ENCODE assay signal across 9 cellular contexts in genomic region chr1:39142394-39143060, GRCh38.
A peak's percentile ranks its signal among the peaks of the same experiment; 100 is the strongest.
DNase-seq lines count a peak whose midpoint lies in the region; ATAC-seq, FAIRE-seq and TF ChIP-seq lines count a peak whose summit lies in the region.
"Had no signal": no experiment of that assay in that cellular context is flagged by ENCODE, and none has a peak within 500 bp of the region (broad histone marks: within the 10 kb centered on the region; RNA-seq: fewer than 3 reads in every experiment).

No MANE protein-coding gene starts in this region.

- POLR2A ChIA-PET in A549 (lab: Yijun Ruan, JAX): no interaction called here

- no peak for FAIRE-seq in A549 (lab: Jason Lieb, UNC)

- no peak; a peak in 1 of 6 replicates for ATAC-seq in A549
- no peak for ATAC-seq in stimulated activated naive CD8-positive, alpha-beta T cell treated with anti-CD3 and anti-CD28 coated beads, Interleukin-15, Interleukin-2, amounts not matched to agents 100 U/mL and 50 U/mL, for 24 hours

- peak overlapping the region in 1 of 2 experiments; percentile 5; a peak in 1 of 6 replicates for H3K27ac ChIP-seq in A549
- H3K27ac ChIP-seq in coronary artery: peak overlapping the region; percentile 0 to 79

- TF ChIP-seq RAD21 in A549 (conservative IDR thresholded peaks at IDR 0.05 in 1 of 2, IDR thresholded peaks at IDR 0.05 in 1 of 2): no peak

- TF ChIP-seq EP300 in A549 (IDR thresholded peaks at IDR 0.05): no peak

- no peak for TF ChIP-seq POLR2A in A549 (IDR thresholded peaks at IDR 0.05; ENCODE audit: low read length)

- H3K9me3 ChIP-seq in A549: no peaks in the 10 kb centered on the region

- H3K4me1 ChIP-seq in A549: peaks cover 24% of the 10 kb centered on the region

- H3K4me2 ChIP-seq in A549: 0 out of 3 replicates have a peak overlapping the region, but pooled peaks have one; percentile 30

- TF ChIP-seq CTCF in A549 (IDR thresholded peaks at IDR 0.05) (no peak), coronary artery (IDR thresholded peaks at IDR 0.05) (no peak)

- CTCF ChIA-PET in A549 (lab: Yijun Ruan, JAX): interaction anchor here (1.5 to 2.9 kb wide), 6 partner anchors 10 to 116 kb away, joined by 3 to 14 read pairs (median 4); no protein-coding TSS in a partner anchor

- WGBS in A549 (ENCODE audit: missing lambda C conversion rate): 54% methylated on average over 2 of the region's 3 CpGs

- H3K4me3 ChIP-seq in A549: no peak overlapping the region
- no peak overlapping the region for H3K4me3 ChIP-seq in coronary artery

- DNase-seq in A549 (ENCODE audit: low read depth in 1 of 2, low spot score in 1 of 2): no peak
- peak; percentile 50 for DNase-seq in NCI-H187 treated with DMSO at 0.1 percent for 48 hours (lab: John Stamatoyannopoulos, UW)
- DNase-seq in coronary artery (ENCODE audit: low spot score): no peak
- DNase-seq in medulla oblongata (ENCODE audit: extremely low spot score): peak; percentile 68
- no peak for DNase-seq in stimulated activated naive CD8-positive, alpha-beta T cell treated with anti-CD3 and anti-CD28 coated beads, Interleukin-15, Interleukin-2, amounts not matched to agents 100 U/mL and 50 U/mL, for 24 hours
- no peak for DNase-seq in ecto neural progenitor cell (ENCODE audit: low spot score)
- DNase-seq in NOMO-1 treated with DMSO at 0.1 percent for 48 hours (lab: John Stamatoyannopoulos, UW; ENCODE audit: unreplicated experiment): no peak
- no peak for DNase-seq in stimulated activated CD4-positive, alpha-beta T cell treated with anti-CD3 and anti-CD28 coated beads, Interleukin-1b, Interleukin-23, amount 100 ng/mL, for 48 hours
- DNase-seq: activated B cell treated with CpG ODN at 0.5 μM for 24 hours had no signal

TF ChIP-seq in A549, 52 proteins besides CTCF, POLR2A, EP300 and RAD21:
- TF ChIP-seq PHF8 (IDR thresholded peaks at IDR 0.05; ENCODE audit: borderline replicate concordance, low read depth): no peak
- TF ChIP-seq KDM5A (IDR thresholded peaks at IDR 0.05): no peak
- no peak for TF ChIP-seq ELK1 (IDR thresholded peaks at IDR 0.05; ENCODE audit: low read depth, low read length)
- no peak for TF ChIP-seq CBX8 (IDR thresholded peaks at IDR 0.05)

Comparison
In these comparisons a context has a peak if more than half of its experiments do, and no peak if none do; other contexts are left out.
1. DNase-seq: peak in NCI-H187 treated with DMSO at 0.1 percent for 48 hours (single experiment) and medulla oblongata (single experiment); none in A549 (0 of 2), coronary artery (single experiment), stimulated activated naive CD8-positive, alpha-beta T cell treated with anti-CD3 and anti-CD28 coated beads, Interleukin-15, Interleukin-2, amounts not matched to agents 100 U/mL and 50 U/mL, for 24 hours (single experiment), ecto neural progenitor cell (single experiment), NOMO-1 treated with DMSO at 0.1 percent for 48 hours (single experiment) and stimulated activated CD4-positive, alpha-beta T cell treated with anti-CD3 and anti-CD28 coated beads, Interleukin-1b, Interleukin-23, amount 100 ng/mL, for 48 hours (single experiment).